Comparison of ENCODE assay signal across 19 cellular contexts in the genomic region with DNA sequence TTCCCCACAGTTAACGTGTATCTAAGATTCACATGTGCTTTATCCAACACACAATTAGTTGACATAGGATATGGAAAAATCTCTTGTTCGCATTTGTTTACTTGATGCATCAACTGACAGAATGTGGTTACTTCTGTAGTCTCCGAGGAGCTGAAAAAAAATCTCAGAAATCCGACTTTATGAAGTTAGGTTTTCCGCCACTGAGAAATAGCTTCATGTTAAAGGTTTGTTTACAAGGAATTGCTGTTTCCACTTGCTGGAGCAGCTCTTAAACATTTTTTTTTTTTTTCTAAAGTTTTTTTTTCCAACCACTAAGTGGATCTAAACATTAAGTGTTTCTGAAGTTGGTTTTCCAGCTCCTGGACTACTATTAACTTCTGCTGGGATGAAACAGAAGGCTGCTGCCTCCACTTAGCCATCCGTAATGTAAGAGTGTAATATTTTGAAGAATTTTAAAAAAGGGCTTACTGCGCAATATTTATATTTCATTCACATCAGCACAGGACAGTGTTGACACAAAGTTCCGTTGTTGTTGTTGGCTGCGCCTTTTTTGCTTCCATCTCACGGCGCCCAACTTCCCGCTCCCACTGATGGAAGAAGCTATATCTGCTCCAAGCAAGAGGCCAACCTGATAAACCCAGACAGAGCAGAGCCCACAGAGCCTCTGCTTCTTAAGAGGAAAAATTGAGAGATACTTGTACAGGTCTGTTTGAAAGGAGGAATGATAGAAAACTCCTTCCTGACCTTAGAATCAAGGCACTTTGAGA.
DNase-seq lines count a peak whose midpoint lies in the region; ATAC-seq and TF ChIP-seq lines count a peak whose summit lies in the region.
"Had no signal": no experiment of that assay in that cellular context is flagged by ENCODE, and none has a peak within 500 bp of the region (broad histone marks: within the 10 kb centered on the region; RNA-seq: fewer than 3 reads in every experiment).

No MANE protein-coding gene starts in this region.

- H3K36me3 ChIP-seq in BLaER1, result no peaks in the 10 kb centered on the region
- H3K36me3 ChIP-seq in IMR-90 (ENCODE audit: control insufficient read depth, insufficient read depth, low read length), result no peaks in the 10 kb centered on the region
- H3K36me3 ChIP-seq in fibroblast of lung (ENCODE audit: control insufficient read depth, insufficient read depth, low read length), result no peaks in the 10 kb centered on the region
- H3K36me3 ChIP-seq in mesenchymal stem cell (ENCODE audit: control insufficient read depth in 1 of 2, insufficient read depth in 2 of 2, low read depth in 1 of 2, low read length in 2 of 2), result no peaks in the 10 kb centered on the region
- H3K36me3 ChIP-seq: MG63 had no signal

- ATAC-seq in IMR-90 (ENCODE audit: low read depth), result peak; percentile 40
- ATAC-seq in GM21576 (IDR thresholded peaks at IDR 0.05; ENCODE audit: unreplicated experiment), result no peak
- no peak for ATAC-seq in GM21786 (IDR thresholded peaks at IDR 0.05; ENCODE audit: unreplicated experiment)
- ATAC-seq in GM19455 (IDR thresholded peaks at IDR 0.05; ENCODE audit: unreplicated experiment), result no peak

- TF ChIP-seq POLR2A in IMR-90 (IDR thresholded peaks at IDR 0.05; ENCODE audit: low read depth, low read length), result no peak

- no peak overlapping the region for H4K8ac ChIP-seq in IMR-90 (ENCODE audit: low read depth in 2 of 2, low read length in 2 of 2)
- no peak overlapping the region for H4K8ac ChIP-seq in mesenchymal stem cell (ENCODE audit: low read length)

- H2AK9ac ChIP-seq in IMR-90 (replicated peaks; ENCODE audit: low read depth, low read length, poor library complexity), result no peak overlapping the region

- H3K4ac ChIP-seq in IMR-90 (ENCODE audit: low read depth, low read length) (no peak overlapping the region), mesenchymal stem cell (ENCODE audit: low read depth in 1 of 2, low read length in 2 of 2) (no peak overlapping the region)

- H2BK15ac ChIP-seq in IMR-90 (ENCODE audit: low read depth, low read length), result no peak overlapping the region
- H2BK15ac ChIP-seq in mesenchymal stem cell (ENCODE audit: low read depth, poor library complexity, severe bottlenecking), result no peak overlapping the region

- H2BK5ac ChIP-seq in IMR-90 (ENCODE audit: low read depth, low read length, poor library complexity, severe bottlenecking) (no peak overlapping the region), mesenchymal stem cell (ENCODE audit: low read depth, low read length, poor library complexity, severe bottlenecking) (no peak overlapping the region)

- DNase-seq in IMR-90, result no peak
- DNase-seq in fibroblast of lung (ENCODE audit: low read depth in 2 of 2), result peak in 1 of 2 donors; percentile 36
- peak; percentile 77 for DNase-seq in mesenchymal stem cell
- DNase-seq in GDM1 (lab: John Stamatoyannopoulos, UW), result no peak
- DNase-seq: CD4-positive, CD25-positive, alpha-beta regulatory T cell; EL; MG63; NCI-H1436; NCI-H187 treated with DMSO at 0.1 percent for 48 hours; NCI-H510A; NCI-H748 treated with DMSO at 0.1 percent for 48 hours; PC-9; RPMI8226; SIG-M5; SK-N-SH had no signal

- no peaks in the 10 kb centered on the region for H3K9me1 ChIP-seq in IMR-90 (ENCODE audit: insufficient read depth, low read length)

- BruUV-seq in IMR-90 (replicated peaks; lab: Mats Ljungman, UMichigan), result no TSS peak

- no CpG with 5 or more reads among the region's 12 CpGs for WGBS in IMR-90 (ENCODE audit: extremely low coverage in 2 of 2, insufficient read length in 1 of 2), 2 experiments
- 75% methylated on average over 10 of the region's 12 CpGs for WGBS in mesenchymal stem cell

- dilution Hi-C loops in IMR-90 (cut with HindIII; ENCODE audit: low sequenced_read_pairs, unreplicated experiment), result no loop called here

- no peak overlapping the region for H3K23ac ChIP-seq in IMR-90 (ENCODE audit: low read depth, low read length)
- H3K23ac ChIP-seq in mesenchymal stem cell (ENCODE audit: low read length in 2 of 2), result no peak overlapping the region

- peak overlapping the region in 1 of 2 experiments; percentile 48 for H2BK12ac ChIP-seq in mesenchymal stem cell (ENCODE audit: low read length in 2 of 2)

- H4K91ac ChIP-seq in IMR-90 (ENCODE audit: insufficient read depth, low read depth, low read length) (no peak overlapping the region), mesenchymal stem cell (ENCODE audit: low read length) (no peak overlapping the region)

- H3K9me3 ChIP-seq in BLaER1 (no peaks in the 10 kb centered on the region; the same call in 1 of the 2 replicates), IMR-90 (ENCODE audit: control insufficient read depth, insufficient read depth, low read length) (no peaks in the 10 kb centered on the region), fibroblast of lung (ENCODE audit: control insufficient read depth, insufficient read depth, low read depth, low read length) (no peaks in the 10 kb centered on the region), mesenchymal stem cell (ENCODE audit: control insufficient read depth, low read length) (no peaks in the 10 kb centered on the region)
- H3K9me3 ChIP-seq: MG63, SK-N-SH had no signal

- CTCF ChIA-PET in IMR-90 (lab: Yijun Ruan, JAX), result interaction anchor here (0.6 to 0.7 kb wide), 8 partner anchors 16 to 298 kb away, joined by 3 to 5 read pairs (median 4); no protein-coding TSS in a partner anchor

- H3K79me2 ChIP-seq in fibroblast of lung (ENCODE audit: control insufficient read depth, insufficient read depth, low read length), result no peaks in the 10 kb centered on the region

- H2AK5ac ChIP-seq in IMR-90 (ENCODE audit: low read depth, low read length) (no peak overlapping the region), mesenchymal stem cell (ENCODE audit: low read length, severe bottlenecking) (no peak overlapping the region)

- no peak overlapping the region for H3K9ac ChIP-seq in BLaER1
- peak overlapping the region; percentile 33; the same call in 1 of the 2 replicates for H3K9ac ChIP-seq in IMR-90 (ENCODE audit: low read depth, low read length)
- H3K9ac ChIP-seq in fibroblast of lung (ENCODE audit: insufficient read depth, low read length), result no peak overlapping the region
- H3K9ac ChIP-seq in mesenchymal stem cell (ENCODE audit: low read length), result no peak overlapping the region
- H3K9ac ChIP-seq: SK-N-SH had no signal

- in situ Hi-C loops in IMR-90 (cut with MboI; ENCODE audit: low sequenced_read_pairs), result no loop called here

- H3K79me1 ChIP-seq in IMR-90 (ENCODE audit: low read depth in 1 of 2, low read length in 2 of 2) (no peaks in the 10 kb centered on the region), mesenchymal stem cell (replicated peaks; ENCODE audit: low read length, poor library complexity, severe bottlenecking) (no peaks in the 10 kb centered on the region)

- no peak overlapping the region for H3K14ac ChIP-seq in IMR-90 (replicated peaks; ENCODE audit: low read depth, low read length)
- no peak overlapping the region for H3K14ac ChIP-seq in mesenchymal stem cell (ENCODE audit: low read length in 2 of 2)

- 0 out of 2 replicates have a peak overlapping the region, but pooled peaks have one; percentile 22 for H2BK20ac ChIP-seq in IMR-90 (ENCODE audit: low read depth, low read length)

- intact Hi-C loops in IMR-90 (cut with micrococcal nuclease), result no loop called here

- H4K5ac ChIP-seq in IMR-90 (ENCODE audit: low read depth, low read length), result no peak overlapping the region; the same call in 1 of the 2 replicates

- H2AFZ ChIP-seq in IMR-90 (replicated peaks; ENCODE audit: low read length, poor library complexity) (no peak overlapping the region), fibroblast of lung (ENCODE audit: low read length) (peak overlapping the region; percentile 19), mesenchymal stem cell (ENCODE audit: low read depth, low read length) (no peak overlapping the region)
- H2AFZ ChIP-seq: PC-9 had no signal

- H3K27ac ChIP-seq in BLaER1 (no peak overlapping the region), IMR-90 (ENCODE audit: insufficient read depth, low read length) (no peak overlapping the region), fibroblast of lung (ENCODE audit: insufficient read depth, low read length) (no peak overlapping the region), mesenchymal stem cell (ENCODE audit: low read length, poor library complexity, severe bottlenecking) (no peak overlapping the region)
- H3K27ac ChIP-seq: PC-9 had no signal

- peak overlapping the region; percentile 27 for H3K4me2 ChIP-seq in BLaER1
- H3K4me2 ChIP-seq in IMR-90 (ENCODE audit: low read depth, low read length), result no peak overlapping the region; the same call in 1 of the 2 replicates
- peak overlapping the region; percentile 15 for H3K4me2 ChIP-seq in fibroblast of lung (ENCODE audit: extremely low read depth, insufficient read depth, low read length)
- no peak overlapping the region for H3K4me2 ChIP-seq in mesenchymal stem cell (ENCODE audit: low read length, poor library complexity, severe bottlenecking)
- H3K4me2 ChIP-seq: PC-9, SK-N-SH had no signal

- H3K4me3 ChIP-seq in BLaER1 (no peak overlapping the region), IMR-90 (ENCODE audit: insufficient read depth, low read depth, low read length) (no peak overlapping the region), fibroblast of lung (replicated peaks in 1 of 4; ENCODE audit: control extremely low read depth in 1 of 4, insufficient read depth in 1 of 4, low read depth in 3 of 4, low read length in 4 of 4) (no peak overlapping the region), mesenchymal stem cell (ENCODE audit: insufficient read depth in 1 of 2, low read depth in 1 of 2, low read length in 2 of 2) (no peak overlapping the region)
- H3K4me3 ChIP-seq: MG63, PC-9 had no signal

- peak overlapping the region; percentile 24; the same call in 1 of the 2 replicates for H3K18ac ChIP-seq in IMR-90 (ENCODE audit: low read depth, low read length)
- no peak overlapping the region for H3K18ac ChIP-seq in mesenchymal stem cell (ENCODE audit: low read depth in 1 of 2, low read length in 2 of 2)

- H4K20me1 ChIP-seq in BLaER1 (no peaks in the 10 kb centered on the region), IMR-90 (ENCODE audit: insufficient read depth, low read length) (no peaks in the 10 kb centered on the region), fibroblast of lung (ENCODE audit: control insufficient read depth, extremely low read depth, insufficient read depth, low read length) (no peaks in the 10 kb centered on the region)

- no peak overlapping the region for H3K56ac ChIP-seq in IMR-90 (ENCODE audit: extremely low read depth, insufficient read depth, low read length)

- no peak overlapping the region for H2BK120ac ChIP-seq in IMR-90 (ENCODE audit: low read depth, low read length)
- H2BK120ac ChIP-seq in mesenchymal stem cell (ENCODE audit: low read depth, low read length), result no peak overlapping the region

- H3K4me1 ChIP-seq in BLaER1 (peaks cover 39% of the 10 kb centered on the region), IMR-90 (ENCODE audit: control insufficient read depth, insufficient read depth, low read length) (peaks cover 3% of the 10 kb centered on the region; the same call in 1 of the 2 replicates), fibroblast of lung (ENCODE audit: control insufficient read depth, extremely low read depth, insufficient read depth, low read length) (no peaks in the 10 kb centered on the region), mesenchymal stem cell (ENCODE audit: control insufficient read depth, insufficient read depth, low read depth, low read length) (no peaks in the 10 kb centered on the region)

- POLR2A ChIA-PET in IMR-90 (lab: Charles Lee; ENCODE audit: unreplicated experiment), result no interaction called here

- H3K27me3 ChIP-seq in BLaER1, result no peaks in the 10 kb centered on the region
- no peaks in the 10 kb centered on the region; the same call in 1 of the 2 replicates for H3K27me3 ChIP-seq in IMR-90 (ENCODE audit: control insufficient read depth, insufficient read depth, low read length)
- H3K27me3 ChIP-seq in fibroblast of lung (ENCODE audit: control insufficient read depth, insufficient read depth, low read length), result no peaks in the 10 kb centered on the region
- no peaks in the 10 kb centered on the region for H3K27me3 ChIP-seq in mesenchymal stem cell (ENCODE audit: control insufficient read depth in 1 of 2, insufficient read depth in 1 of 2, low read length in 2 of 2)
- H3K27me3 ChIP-seq: MG63 had no signal

- no peak for TF ChIP-seq RAD21 in IMR-90 (IDR thresholded peaks at IDR 0.05; ENCODE audit: low read length)

- TF ChIP-seq CTCF in IMR-90 (conservative IDR thresholded peaks at IDR 0.05; ENCODE audit: low read depth, low read length) (no peak), fibroblast of lung (conservative IDR thresholded peaks at IDR 0.05 in 1 of 2, IDR thresholded peaks at IDR 0.05 in 1 of 2; ENCODE audit: low read depth in 1 of 2, low read length in 2 of 2) (no peak)

Comparison
In these comparisons a context has a peak if more than half of its experiments do, and no peak if none do; other contexts are left out.
1. H3K4me2 ChIP-seq: peak in BLaER1 (single experiment) and fibroblast of lung (single experiment); none in IMR-90 (single experiment) and mesenchymal stem cell (single experiment).